Comparison of ENCODE assay signal across 1 cellular context in genomic region chr22:30573594-30574094, GRCh38.
TF ChIP-seq lines count a peak whose summit lies in the region.

No MANE protein-coding gene starts in this region.

TF ChIP-seq in GM12878, 131 proteins besides CTCF, POLR2A, EP300 and RAD21:
- no peak for TF ChIP-seq ATF3 (IDR thresholded peaks at IDR 0.05; ENCODE audit: borderline replicate concordance, extremely low read depth, low read depth, low read length)
- no peak for TF ChIP-seq ZZZ3 (IDR thresholded peaks at IDR 0.05; ENCODE audit: control insufficient read depth, insufficient read length, low read depth)
- TF ChIP-seq BCL3 (IDR thresholded peaks at IDR 0.05; ENCODE audit: borderline replicate concordance, insufficient read depth, low read depth, low read length, poor library complexity, severe bottlenecking) = no peak
- no peak for TF ChIP-seq ZNF622 (IDR thresholded peaks at IDR 0.05)
- TF ChIP-seq DPF2 (IDR thresholded peaks at IDR 0.05) = no peak
- no peak for TF ChIP-seq CBX3 (IDR thresholded peaks at IDR 0.05; ENCODE audit: borderline replicate concordance, low read depth)
- TF ChIP-seq, protein P1, sequence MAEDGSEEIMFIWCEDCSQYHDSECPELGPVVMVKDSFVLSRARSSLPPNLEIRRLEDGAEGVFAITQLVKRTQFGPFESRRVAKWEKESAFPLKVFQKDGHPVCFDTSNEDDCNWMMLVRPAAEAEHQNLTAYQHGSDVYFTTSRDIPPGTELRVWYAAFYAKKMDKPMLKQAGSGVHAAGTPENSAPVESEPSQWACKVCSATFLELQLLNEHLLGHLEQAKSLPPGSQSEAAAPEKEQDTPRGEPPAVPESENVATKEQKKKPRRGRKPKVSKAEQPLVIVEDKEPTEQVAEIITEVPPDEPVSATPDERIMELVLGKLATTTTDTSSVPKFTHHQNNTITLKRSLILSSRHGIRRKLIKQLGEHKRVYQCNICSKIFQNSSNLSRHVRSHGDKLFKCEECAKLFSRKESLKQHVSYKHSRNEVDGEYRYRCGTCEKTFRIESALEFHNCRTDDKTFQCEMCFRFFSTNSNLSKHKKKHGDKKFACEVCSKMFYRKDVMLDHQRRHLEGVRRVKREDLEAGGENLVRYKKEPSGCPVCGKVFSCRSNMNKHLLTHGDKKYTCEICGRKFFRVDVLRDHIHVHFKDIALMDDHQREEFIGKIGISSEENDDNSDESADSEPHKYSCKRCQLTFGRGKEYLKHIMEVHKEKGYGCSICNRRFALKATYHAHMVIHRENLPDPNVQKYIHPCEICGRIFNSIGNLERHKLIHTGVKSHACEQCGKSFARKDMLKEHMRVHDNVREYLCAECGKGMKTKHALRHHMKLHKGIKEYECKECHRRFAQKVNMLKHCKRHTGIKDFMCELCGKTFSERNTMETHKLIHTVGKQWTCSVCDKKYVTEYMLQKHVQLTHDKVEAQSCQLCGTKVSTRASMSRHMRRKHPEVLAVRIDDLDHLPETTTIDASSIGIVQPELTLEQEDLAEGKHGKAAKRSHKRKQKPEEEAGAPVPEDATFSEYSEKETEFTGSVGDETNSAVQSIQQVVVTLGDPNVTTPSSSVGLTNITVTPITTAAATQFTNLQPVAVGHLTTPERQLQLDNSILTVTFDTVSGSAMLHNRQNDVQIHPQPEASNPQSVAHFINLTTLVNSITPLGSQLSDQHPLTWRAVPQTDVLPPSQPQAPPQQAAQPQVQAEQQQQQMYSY (CRISPR knock-in tag; IDR thresholded peaks at IDR 0.05) = no peak
- no peak for TF ChIP-seq CHD1 (IDR thresholded peaks at IDR 0.05; ENCODE audit: low read depth, low read length)
- TF ChIP-seq SIN3A (IDR thresholded peaks at IDR 0.05; ENCODE audit: low read depth, low read length) = no peak
- TF ChIP-seq YBX1 (IDR thresholded peaks at IDR 0.05) = no peak
- no peak for TF ChIP-seq ZNF687 (IDR thresholded peaks at IDR 0.05)
TF ChIP-seq in GM12878: peak in this region for 0.
